ENCODE assay signal across 2 cellular contexts in genomic region chr9:133452562-133452961, GRCh38.
TF ChIP-seq lines count a peak whose summit lies in the region.

No MANE protein-coding gene starts in this region.

TF ChIP-seq in HepG2, 621 proteins besides CTCF, POLR2A, EP300 and RAD21:
- TF ChIP-seq ZNF121 (CRISPR knock-in tag; IDR thresholded peaks at IDR 0.05) = peak; percentile 75
- no peak for TF ChIP-seq PHB2 (IDR thresholded peaks at IDR 0.05; ENCODE audit: partially characterized antibody)

TF ChIP-seq in K562, 482 proteins besides CTCF, POLR2A, EP300 and RAD21:
- TF ChIP-seq ZNF121 (CRISPR knock-in tag; conservative IDR thresholded peaks at IDR 0.05) = peak; percentile 92
- no peak for TF ChIP-seq ZNF347 (CRISPR knock-in tag; IDR thresholded peaks at IDR 0.05; ENCODE audit: low read depth)
